In the genomic region with DNA sequence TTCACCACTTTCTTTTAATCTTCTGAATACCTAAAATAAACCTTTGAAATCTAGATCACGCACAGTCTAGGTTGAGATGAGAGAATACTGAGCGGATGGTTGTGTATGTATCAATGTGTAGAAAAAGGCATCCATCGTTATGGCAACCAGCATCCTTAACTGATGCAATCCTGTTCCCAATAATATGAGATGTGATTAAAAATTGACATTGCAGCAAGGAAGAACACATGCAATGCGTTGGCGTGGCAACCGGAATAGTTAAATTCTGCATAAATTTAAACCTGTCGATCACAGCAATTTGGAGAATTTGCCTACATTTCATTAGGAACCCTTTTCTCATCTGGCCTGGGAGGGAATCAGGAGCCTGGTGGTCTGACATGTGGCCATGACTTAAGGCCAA, we compare ENCODE assay signal across 17 cellular contexts. TPM values are rescaled to one million over a fixed set of nuclear protein-coding genes. Genes with fewer than 3 reads are reported as not detected.
DNase-seq lines count a peak whose midpoint lies in the region; ATAC-seq lines count a peak whose summit lies in the region.
"Had no signal": no experiment of that assay in that cellular context is flagged by ENCODE, and none has a peak within 500 bp of the region (broad histone marks: within the 10 kb centered on the region; RNA-seq: fewer than 3 reads in every experiment).

No MANE protein-coding gene starts in this region.

- peaks cover 9% of the 10 kb centered on the region for H3K4me1 Mint-ChIP-seq in activated naive CD4-positive, alpha-beta T cell treated with anti-CD3 and anti-CD28 coated beads, Interleukin-2, amount 50 U/mL, for 24 hours
- no peaks in the 10 kb centered on the region for H3K4me1 Mint-ChIP-seq in activated T-helper 1 cell treated with anti-CD3 and anti-CD28 coated beads, Interleukin-12 subunit alpha, Interleukin-12 subunit beta, Interleukin-2, Interleukin-4 antibody, amounts not matched to agents 30 ng/mL and 10 ng/mL and 1 ng/mL, durations not matched to agents 14 hours and 24 hours and 36 hours (ENCODE audit: low read depth)
- H3K4me1 Mint-ChIP-seq in naive thymus-derived CD8-positive, alpha-beta T cell = peaks cover 0 to 10% (median 5%) of the 10 kb centered on the region in 4 donors

- no peak for DNase-seq in activated naive CD4-positive, alpha-beta T cell treated with anti-CD3 and anti-CD28 coated beads, Interleukin-2, amount 50 U/mL, for 72 hours (ENCODE audit: low spot score in 2 of 2)
- no peak for DNase-seq in activated T-helper 1 cell treated with anti-CD3 and anti-CD28 coated beads, Interleukin-12 subunit alpha, Interleukin-12 subunit beta, Interleukin-2, Interleukin-4 antibody, amounts not matched to agents 30 ng/mL and 10 ng/mL and 1 ng/mL, durations not matched to agents 14 hours and 24 hours and 36 hours (ENCODE audit: low spot score)
- no peak for DNase-seq in naive thymus-derived CD8-positive, alpha-beta T cell
- DNase-seq in putamen (ENCODE audit: low spot score) (peak; percentile 64), NCI-H2081 (lab: John Stamatoyannopoulos, UW) (no peak), KBM-7 (no peak), MV-4-11 (lab: John Stamatoyannopoulos, UW) (no peak)
- DNase-seq: COR-L47, DMS153, H9, IMR-90, NCI-H1417, NCI-H187 treated with DMSO at 0.1 percent for 48 hours, NCI-H2171 treated with DMSO at 0.1 percent for 48 hours had no signal

- no peak overlapping the region for H3K27ac Mint-ChIP-seq in activated naive CD4-positive, alpha-beta T cell treated with anti-CD3 and anti-CD28 coated beads, Interleukin-2, amount 50 U/mL, for 24 hours
- no peak overlapping the region for H3K27ac Mint-ChIP-seq in activated naive CD4-positive, alpha-beta T cell treated with anti-CD3 and anti-CD28 coated beads, Interleukin-2, amount 50 U/mL, for 72 hours
- H3K27ac Mint-ChIP-seq in activated T-helper 1 cell treated with anti-CD3 and anti-CD28 coated beads, Interleukin-12 subunit alpha, Interleukin-12 subunit beta, Interleukin-2, Interleukin-4 antibody, amounts not matched to agents 30 ng/mL and 10 ng/mL and 1 ng/mL, durations not matched to agents 14 hours and 24 hours and 36 hours = no peak overlapping the region
- H3K27ac Mint-ChIP-seq in naive thymus-derived CD8-positive, alpha-beta T cell = no peak overlapping the region
- H3K27ac Mint-ChIP-seq: H9 had no signal

- H3K9me3 Mint-ChIP-seq in activated naive CD4-positive, alpha-beta T cell treated with anti-CD3 and anti-CD28 coated beads, Interleukin-2, amount 50 U/mL, for 24 hours = no peaks in the 10 kb centered on the region
- H3K9me3 Mint-ChIP-seq in activated naive CD4-positive, alpha-beta T cell treated with anti-CD3 and anti-CD28 coated beads, Interleukin-2, amount 50 U/mL, for 72 hours = no peaks in the 10 kb centered on the region
- no peaks in the 10 kb centered on the region for H3K9me3 Mint-ChIP-seq in activated T-helper 1 cell treated with anti-CD3 and anti-CD28 coated beads, Interleukin-12 subunit alpha, Interleukin-12 subunit beta, Interleukin-2, Interleukin-4 antibody, amounts not matched to agents 30 ng/mL and 10 ng/mL and 1 ng/mL, durations not matched to agents 14 hours and 24 hours and 36 hours
- H3K9me3 Mint-ChIP-seq in naive thymus-derived CD8-positive, alpha-beta T cell = no peaks in the 10 kb centered on the region
- H3K9me3 Mint-ChIP-seq: H9 had no signal

- intact Hi-C loops in activated T-helper 1 cell treated with anti-CD3 and anti-CD28 coated beads, Interleukin-12 subunit alpha, Interleukin-12 subunit beta, Interleukin-2, Interleukin-4 antibody, amounts not matched to agents 30 ng/mL and 10 ng/mL and 1 ng/mL, durations not matched to agents 14 hours and 24 hours and 36 hours (cut with micrococcal nuclease) = no loop called here

- POLR2A ChIA-PET in naive thymus-derived CD8-positive, alpha-beta T cell (lab: Charles Lee) = no interaction called here

- H3K27me3 Mint-ChIP-seq in activated naive CD4-positive, alpha-beta T cell treated with anti-CD3 and anti-CD28 coated beads, Interleukin-2, amount 50 U/mL, for 24 hours = peaks cover 15% of the 10 kb centered on the region
- peaks cover 35% of the 10 kb centered on the region for H3K27me3 Mint-ChIP-seq in activated T-helper 1 cell treated with anti-CD3 and anti-CD28 coated beads, Interleukin-12 subunit alpha, Interleukin-12 subunit beta, Interleukin-2, Interleukin-4 antibody, amounts not matched to agents 30 ng/mL and 10 ng/mL and 1 ng/mL, durations not matched to agents 14 hours and 24 hours and 36 hours (ENCODE audit: insufficient read depth)
- H3K27me3 Mint-ChIP-seq in naive thymus-derived CD8-positive, alpha-beta T cell = peaks cover 8 to 46% (median 42%) of the 10 kb centered on the region in 5 donors

- in situ Hi-C loops in KBM-7 (cut with MboI; ENCODE audit: low pct_unique_long_range_greater_than_20kb, low sequenced_read_pairs) = no loop called here

- no peaks in the 10 kb centered on the region for H3K36me3 Mint-ChIP-seq in activated naive CD4-positive, alpha-beta T cell treated with anti-CD3 and anti-CD28 coated beads, Interleukin-2, amount 50 U/mL, for 24 hours
- H3K36me3 Mint-ChIP-seq in activated naive CD4-positive, alpha-beta T cell treated with anti-CD3 and anti-CD28 coated beads, Interleukin-2, amount 50 U/mL, for 72 hours = no peaks in the 10 kb centered on the region
- no peaks in the 10 kb centered on the region for H3K36me3 Mint-ChIP-seq in activated T-helper 1 cell treated with anti-CD3 and anti-CD28 coated beads, Interleukin-12 subunit alpha, Interleukin-12 subunit beta, Interleukin-2, Interleukin-4 antibody, amounts not matched to agents 30 ng/mL and 10 ng/mL and 1 ng/mL, durations not matched to agents 14 hours and 24 hours and 36 hours (ENCODE audit: low read depth)
- H3K36me3 Mint-ChIP-seq in naive thymus-derived CD8-positive, alpha-beta T cell = peaks cover 0 to 3% (median 0%) of the 10 kb centered on the region in 3 donors

- H3K4me3 Mint-ChIP-seq in activated naive CD4-positive, alpha-beta T cell treated with anti-CD3 and anti-CD28 coated beads, Interleukin-2, amount 50 U/mL, for 24 hours = peak overlapping the region; percentile 4
- H3K4me3 Mint-ChIP-seq in activated T-helper 1 cell treated with anti-CD3 and anti-CD28 coated beads, Interleukin-12 subunit alpha, Interleukin-12 subunit beta, Interleukin-2, Interleukin-4 antibody, amounts not matched to agents 30 ng/mL and 10 ng/mL and 1 ng/mL, durations not matched to agents 14 hours and 24 hours and 36 hours = peak overlapping the region; percentile 2
- peak overlapping the region in 7 of 10 donors; percentile 2 to 78 (median 67) for H3K4me3 Mint-ChIP-seq in naive thymus-derived CD8-positive, alpha-beta T cell

- ATAC-seq in activated naive CD4-positive, alpha-beta T cell treated with anti-CD3 and anti-CD28 coated beads, Interleukin-2, amount 50 U/mL, for 72 hours = no peak
- ATAC-seq in naive thymus-derived CD8-positive, alpha-beta T cell = no peak
- ATAC-seq: Panc1 had no signal

RNA-seq across cellular contexts. Expression of gene L3MBTL1, which starts 1.3 kb away (rescaled TPM):
- total RNA-seq in activated naive CD4-positive, alpha-beta T cell treated with anti-CD3 and anti-CD28 coated beads, Interleukin-2, amount 50 U/mL, for 72 hours = 10 to 100 TPM in 1 of 2 donors, 1 to 10 TPM in 1; 9.1 to 15.3 TPM
- total RNA-seq in activated T-helper 1 cell treated with anti-CD3 and anti-CD28 coated beads, Interleukin-12 subunit alpha, Interleukin-12 subunit beta, Interleukin-2, Interleukin-4 antibody, amounts not matched to agents 30 ng/mL and 10 ng/mL and 1 ng/mL, durations not matched to agents 14 hours and 24 hours and 36 hours = 8.7 and 8.9 TPM in 2 replicates
- 10 to 100 TPM; 27.2 TPM for total RNA-seq in naive thymus-derived CD8-positive, alpha-beta T cell
- 1 to 10 TPM in 2 of 3 donors, under 1 TPM in 1; 0.66 to 1.7 (median 1.1) TPM for polyA plus RNA-seq in naive thymus-derived CD8-positive, alpha-beta T cell

RNA-seq across cellular contexts. Expression of gene SRSF6, which starts 48.5 kb away (rescaled TPM):
- total RNA-seq in activated naive CD4-positive, alpha-beta T cell treated with anti-CD3 and anti-CD28 coated beads, Interleukin-2, amount 50 U/mL, for 72 hours = 100 to 1,000 TPM; 105 to 159 TPM
- 207 and 219 TPM in 2 replicates for total RNA-seq in activated T-helper 1 cell treated with anti-CD3 and anti-CD28 coated beads, Interleukin-12 subunit alpha, Interleukin-12 subunit beta, Interleukin-2, Interleukin-4 antibody, amounts not matched to agents 30 ng/mL and 10 ng/mL and 1 ng/mL, durations not matched to agents 14 hours and 24 hours and 36 hours
- 100 to 1,000 TPM; 233 to 241 TPM for total RNA-seq in naive thymus-derived CD8-positive, alpha-beta T cell
- 10 to 100 TPM; 41.1 to 54.8 (median 41.8) TPM for polyA plus RNA-seq in naive thymus-derived CD8-positive, alpha-beta T cell

RNA-seq across cellular contexts. Expression of gene SGK2, which starts 52.6 kb away (rescaled TPM):
- under 1 TPM; 0.59 to 0.82 TPM for total RNA-seq in activated naive CD4-positive, alpha-beta T cell treated with anti-CD3 and anti-CD28 coated beads, Interleukin-2, amount 50 U/mL, for 72 hours
- total RNA-seq in activated T-helper 1 cell treated with anti-CD3 and anti-CD28 coated beads, Interleukin-12 subunit alpha, Interleukin-12 subunit beta, Interleukin-2, Interleukin-4 antibody, amounts not matched to agents 30 ng/mL and 10 ng/mL and 1 ng/mL, durations not matched to agents 14 hours and 24 hours and 36 hours = 0.17 TPM in 1 of 2 replicates, not detected in the other
- total RNA-seq in naive thymus-derived CD8-positive, alpha-beta T cell = 1 to 10 TPM; 1.6 to 1.9 TPM
- polyA plus RNA-seq in naive thymus-derived CD8-positive, alpha-beta T cell = not detected
- total RNA-seq: H9, SK-MEL-5 had no signal

Comparison
In these comparisons a context has a peak if more than half of its experiments do, and no peak if none do; other contexts are left out.
1. H3K4me3 Mint-ChIP-seq: peak in every context shown above with its lines; median percentile 67 in naive thymus-derived CD8-positive, alpha-beta T cell; 4 in activated naive CD4-positive, alpha-beta T cell treated with anti-CD3 and anti-CD28 coated beads, Interleukin-2, amount 50 U/mL, for 24 hours; 2 in activated T-helper 1 cell treated with anti-CD3 and anti-CD28 coated beads, Interleukin-12 subunit alpha, Interleukin-12 subunit beta, Interleukin-2, Interleukin-4 antibody, amounts not matched to agents 30 ng/mL and 10 ng/mL and 1 ng/mL, durations not matched to agents 14 hours and 24 hours and 36 hours.